ENCODE assay signal across 20 cellular contexts in the genomic region with DNA sequence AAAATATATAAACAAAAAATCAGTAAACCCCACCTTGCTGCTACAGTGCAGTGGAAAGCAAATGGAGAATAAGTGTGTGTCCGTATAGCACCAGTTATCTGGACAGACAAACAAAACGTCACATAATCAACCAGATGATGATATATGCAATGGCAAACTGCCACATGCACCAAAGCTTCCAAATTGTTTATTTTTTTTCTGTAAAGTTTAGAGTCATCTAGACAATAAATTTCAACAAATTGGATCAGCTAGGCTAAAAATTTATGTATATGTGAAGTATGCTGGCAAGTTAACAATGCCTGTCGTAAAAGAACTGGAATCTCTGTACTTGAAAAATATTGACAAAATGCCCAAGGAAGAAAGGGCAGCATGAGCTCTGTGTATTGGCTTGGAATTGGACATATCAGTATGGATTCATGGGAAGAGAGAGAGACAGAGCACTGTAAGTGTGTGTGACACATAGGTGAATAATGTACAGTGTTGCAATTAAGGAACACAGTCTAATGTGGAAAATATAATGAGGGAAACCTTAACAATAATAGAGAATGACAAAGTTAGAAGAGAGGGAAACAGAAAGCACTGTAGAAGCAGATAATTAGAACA.
DNase-seq lines count a peak whose midpoint lies in the region; ATAC-seq lines count a peak whose summit lies in the region.
"Had no signal": no experiment of that assay in that cellular context is flagged by ENCODE, and none has a peak within 500 bp of the region (broad histone marks: within the 10 kb centered on the region; RNA-seq: fewer than 3 reads in every experiment).

No MANE protein-coding gene starts in this region.

- ATAC-seq in HG02852 (IDR thresholded peaks at IDR 0.05; ENCODE audit: unreplicated experiment) (no peak), GM18867 (IDR thresholded peaks at IDR 0.05; ENCODE audit: unreplicated experiment) (no peak)
- ATAC-seq: activated T-helper 17 cell treated with anti-CD3 and anti-CD28 coated beads, Interleukin-2, amount 50 U/mL, for 72 hours; GM12878; T-cell had no signal

- peak; percentile 62 for DNase-seq in HCEC 1CT
- DNase-seq in RKO (ENCODE audit: low spot score) = peak; percentile 11
- peak; percentile 17 for DNase-seq in fibroblast of gingiva (ENCODE audit: low read depth)
- DNase-seq in renal cortical epithelial cell (ENCODE audit: low read depth) = peak; percentile 43
- DNase-seq in foreskin melanocyte = no peak
- DNase-seq: activated CD4-positive, alpha-beta T cell treated with anti-CD3 and anti-CD28 coated beads, Interleukin-2, amount 10 ng/mL, durations not matched to agents 24 days and 14 days; activated naive CD8-positive, alpha-beta T cell treated with anti-CD3 and anti-CD28 coated beads for 36 hours; CD4-positive, alpha-beta memory T cell; DMS153; head of caudate nucleus; Kasumi-1; NCI-H1417; NCI-H774; SIG-M5; stimulated activated CD4-positive, alpha-beta T cell treated with anti-CD3 and anti-CD28 coated beads, Interleukin-4, amount 100 ng/mL, for 24 hours; T-cell had no signal
